In genomic region chr9:25703826-25704357, GRCh38 we compare ENCODE assay signal across 1 cellular context.
TF ChIP-seq lines count a peak whose summit lies in the region.

No MANE protein-coding gene starts in this region.

TF ChIP-seq in SK-N-SH, 30 proteins besides CTCF, POLR2A, EP300 and RAD21:
- no peak for TF ChIP-seq NFIC (IDR thresholded peaks at IDR 0.05; ENCODE audit: borderline replicate concordance)
- TF ChIP-seq MXI1 (IDR thresholded peaks at IDR 0.05; ENCODE audit: low read depth, low read length), result no peak
- no peak for TF ChIP-seq MAX (IDR thresholded peaks at IDR 0.05; ENCODE audit: low read depth)
- no peak for TF ChIP-seq RFX5 (IDR thresholded peaks at IDR 0.05; ENCODE audit: low read length)
- no peak for TF ChIP-seq GATA2 (CRISPR knock-in tag; IDR thresholded peaks at IDR 0.05)
- TF ChIP-seq GABPA (IDR thresholded peaks at IDR 0.05; ENCODE audit: low read depth), result no peak
- TF ChIP-seq PBX3 (IDR thresholded peaks at IDR 0.05), result no peak
- no peak for TF ChIP-seq TEAD4 (IDR thresholded peaks at IDR 0.05; ENCODE audit: borderline replicate concordance, insufficient read depth)
- TF ChIP-seq CHD2 (IDR thresholded peaks at IDR 0.05; ENCODE audit: low read length, partially characterized antibody), result no peak
- no peak for TF ChIP-seq FOXM1 (IDR thresholded peaks at IDR 0.05; ENCODE audit: low read depth)
- no peak for TF ChIP-seq IRF3 (IDR thresholded peaks at IDR 0.05; ENCODE audit: low read depth, low read length)
